Comparison of ENCODE assay signal across 23 cellular contexts in the genomic region with DNA sequence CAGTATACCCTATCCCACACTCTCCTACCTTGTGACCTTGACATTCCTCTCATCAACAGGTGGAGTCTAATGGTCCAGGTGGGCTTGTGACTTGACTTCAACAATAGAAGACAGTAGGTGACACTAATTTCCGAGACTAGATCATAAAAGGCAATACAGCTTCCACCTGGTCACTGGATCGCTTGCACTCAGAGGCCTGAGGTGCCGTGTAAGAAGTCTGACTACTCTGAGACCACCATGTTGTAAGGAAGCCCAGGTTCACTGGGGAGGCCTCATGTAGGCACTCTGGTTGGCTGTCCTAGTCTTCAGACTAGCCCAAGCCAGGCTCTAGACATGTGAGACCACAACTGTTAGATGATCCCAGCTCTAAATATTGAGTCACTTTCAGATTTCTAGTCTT.
"Had no signal": no experiment of that assay in that cellular context is flagged by ENCODE, and none has a peak within 500 bp of the region (broad histone marks: within the 10 kb centered on the region; RNA-seq: fewer than 3 reads in every experiment).

No MANE protein-coding gene starts in this region.

- H3K36me3 ChIP-seq: esophagus squamous epithelium, gastrocnemius medialis, heart right ventricle, left lung, lower lobe of right lung had no signal

- DNase-seq: cortex of kidney; effector CD4-positive, alpha-beta T cell; effector memory CD4-positive, alpha-beta T cell; esophagus squamous epithelium; foreskin fibroblast; foreskin melanocyte; gastrocnemius medialis; glutamatergic neuron; head of caudate nucleus; heart right ventricle; hippocampal formation; left cardiac atrium; left lung; left ventricle myocardium superior; lower lobe of right lung; mesenchymal stem cell; mucosa of descending colon; naive B cell; naive thymus-derived CD8-positive, alpha-beta T cell had no signal

- H3K27me3 ChIP-seq: esophagus squamous epithelium, gastrocnemius medialis, left lung had no signal

- FAIRE-seq: colon, endothelial cell of umbilical vein, islet of Langerhans, keratinocyte had no signal

- H3K4me1 ChIP-seq: gastrocnemius medialis, lower lobe of right lung had no signal

- H3K4me3 ChIP-seq: esophagus squamous epithelium, gastrocnemius medialis, heart right ventricle, left lung, lower lobe of right lung, mucosa of descending colon had no signal

- ATAC-seq: gastrocnemius medialis; heart right ventricle; left cardiac atrium; left lung; left ventricle myocardium superior; lower lobe of right lung; mucosa of descending colon; naive thymus-derived CD8-positive, alpha-beta T cell had no signal

- H3K27ac ChIP-seq: esophagus squamous epithelium, gastrocnemius medialis, heart right ventricle, left lung, lower lobe of right lung had no signal
